In the genomic region with DNA sequence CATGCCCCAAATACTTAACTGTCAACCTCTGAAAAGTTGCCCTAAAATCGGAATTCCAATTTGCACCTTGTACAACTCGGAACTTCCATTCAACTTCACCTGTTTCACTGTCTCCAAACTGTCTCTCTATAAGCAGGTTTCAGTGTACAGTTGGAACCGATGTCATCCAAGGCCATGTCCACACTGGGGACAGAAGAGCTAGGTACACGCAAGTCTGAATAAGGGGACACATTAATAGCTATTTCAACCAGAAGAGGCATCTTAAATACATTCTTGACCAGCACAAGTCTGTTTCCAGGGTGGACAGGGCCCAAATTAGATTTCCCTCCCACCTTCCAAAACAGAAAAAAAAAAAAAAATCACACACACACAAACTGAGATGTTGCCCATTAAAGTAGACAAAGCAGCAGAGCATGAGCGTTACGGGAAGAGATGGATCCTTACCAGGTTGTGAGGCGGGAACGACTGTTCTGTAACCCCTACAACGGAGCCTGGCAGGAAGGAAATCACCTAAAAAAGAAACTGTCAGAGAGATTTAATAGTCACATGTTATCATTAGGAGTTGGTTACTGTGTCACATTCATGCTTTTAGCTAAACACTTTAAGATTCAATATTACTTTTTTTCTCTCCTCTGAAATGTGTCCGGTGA, we compare ENCODE assay signal across 9 cellular contexts. TPM values are rescaled to one million over a fixed set of nuclear protein-coding genes. Genes with fewer than 3 reads are reported as not detected.
DNase-seq lines count a peak whose midpoint lies in the region; ATAC-seq, FAIRE-seq and TF ChIP-seq lines count a peak whose summit lies in the region.
"Had no signal": no experiment of that assay in that cellular context is flagged by ENCODE, and none has a peak within 500 bp of the region (broad histone marks: within the 10 kb centered on the region; RNA-seq: fewer than 3 reads in every experiment).

No MANE protein-coding gene starts in this region.

- TF ChIP-seq CTCF in KMS-11 (conservative IDR thresholded peaks at IDR 0.05; ENCODE audit: low read depth, low read length): no peak
- no peak for TF ChIP-seq CTCF in bronchial epithelial cell (IDR thresholded peaks at IDR 0.05; ENCODE audit: insufficient read depth, low read length, severe bottlenecking)
- TF ChIP-seq CTCF in mucosa of descending colon (IDR thresholded peaks at IDR 0.05): no peak

- intact Hi-C loops in mucosa of descending colon (cut with DNase I, micrococcal nuclease): no loop called here

- H3K4me1 ChIP-seq in CD8-positive, alpha-beta memory T cell (ENCODE audit: insufficient read depth, low read length): peaks cover 45% of the 10 kb centered on the region
- H3K4me1 ChIP-seq in KMS-11 (ENCODE audit: low read depth, poor library complexity, severe bottlenecking) (peaks cover 42% of the 10 kb centered on the region), mucosa of descending colon (ENCODE audit: low read depth) (peaks cover 42% of the 10 kb centered on the region)

- ATAC-seq in mucosa of descending colon (no peak), HG03280 (IDR thresholded peaks at IDR 0.05; ENCODE audit: unreplicated experiment) (no peak), GM21737 (IDR thresholded peaks at IDR 0.05; ENCODE audit: unreplicated experiment) (no peak)

- peak overlapping the region; percentile 97 to 100 (median 99) for H3K4me3 Mint-ChIP-seq in CD8-positive, alpha-beta memory T cell

- peak overlapping the region; percentile 97 for H3K4me2 ChIP-seq in KMS-11

- no peaks in the 10 kb centered on the region for H3K9me3 ChIP-seq in CD8-positive, alpha-beta memory T cell (ENCODE audit: low read length)
- no peaks in the 10 kb centered on the region for H3K9me3 ChIP-seq in mucosa of descending colon

- no peak overlapping the region for H2AFZ ChIP-seq in KMS-11 (ENCODE audit: low read depth)

- H3K4me1 Mint-ChIP-seq in CD8-positive, alpha-beta memory T cell: peaks cover 52 to 67% (median 66%) of the 10 kb centered on the region in 3 donors

- peak overlapping the region; percentile 98 for H3K27ac ChIP-seq in CD8-positive, alpha-beta memory T cell (ENCODE audit: low read depth, low read length)
- H3K27ac ChIP-seq in KMS-11: peak overlapping the region; percentile 98

- H4K20me1 ChIP-seq in KMS-11 (ENCODE audit: insufficient read depth): peaks cover 25% of the 10 kb centered on the region

- no peak for FAIRE-seq in bronchial epithelial cell (lab: Jason Lieb, UNC)

- H3K27me3 Mint-ChIP-seq in CD8-positive, alpha-beta memory T cell: peaks cover 0 to 3% of the 10 kb centered on the region in 2 donors

- no peaks in the 10 kb centered on the region for H3K9me3 Mint-ChIP-seq in CD8-positive, alpha-beta memory T cell

- peak overlapping the region; percentile 92 for H3K4me3 ChIP-seq in CD8-positive, alpha-beta memory T cell (ENCODE audit: low read length)
- H3K4me3 ChIP-seq in KMS-11 (IDR thresholded peaks at IDR 0.05; ENCODE audit: insufficient read depth, low read depth, low read length) (no peak overlapping the region), bronchial epithelial cell (ENCODE audit: low read depth, low read length) (peak overlapping the region; percentile 94), mucosa of descending colon (peak overlapping the region; percentile 56)

- peak overlapping the region; percentile 99; the same call in 1 of the 2 replicates for H3K9ac ChIP-seq in KMS-11

- peak in 1 of 5 donors; percentile 35 for DNase-seq in CD8-positive, alpha-beta memory T cell
- DNase-seq in bronchial epithelial cell (ENCODE audit: low read depth): no peak
- no peak for DNase-seq in mucosa of descending colon
- no peak for DNase-seq in GM03348 (ENCODE audit: low spot score)
- no peak for DNase-seq in iPS-NIHi7 (ENCODE audit: extremely low spot score)

- CTCF ChIA-PET in CD8-positive, alpha-beta memory T cell (lab: Charles Lee): interaction anchor here (0.8 to 3.5 kb wide), 9 partner anchors 9 to 162 kb away, joined by 3 to 10 read pairs (median 5); partner anchors contain the start of genes DLG2, TMEM126A and TMEM126B

- peak overlapping the region; percentile 97 to 100 (median 100) for H3K27ac Mint-ChIP-seq in CD8-positive, alpha-beta memory T cell

- no peaks in the 10 kb centered on the region for H3K27me3 ChIP-seq in CD8-positive, alpha-beta memory T cell (ENCODE audit: insufficient read depth, low read length, poor library complexity, severe bottlenecking)
- no peaks in the 10 kb centered on the region for H3K27me3 ChIP-seq in KMS-11 (ENCODE audit: insufficient read depth, low read depth)
- H3K27me3 ChIP-seq in bronchial epithelial cell (ENCODE audit: control insufficient read depth, insufficient read depth, low read length): no peaks in the 10 kb centered on the region

- POLR2A ChIA-PET in CD8-positive, alpha-beta memory T cell (lab: Charles Lee): interaction anchor here (0.5 to 7.1 kb wide), 6 partner anchors 11 to 634 kb away, joined by 4 to 73 read pairs (median 10); partner anchors contain the start of genes CCDC83, DLG2, TMEM126A and TMEM126B

- peaks cover 12% of the 10 kb centered on the region for H3K36me3 ChIP-seq in CD8-positive, alpha-beta memory T cell (ENCODE audit: insufficient read depth, low read length)
- H3K36me3 ChIP-seq in KMS-11 (ENCODE audit: insufficient read depth) (peaks cover 8% of the 10 kb centered on the region; the same call in 1 of the 2 replicates), bronchial epithelial cell (ENCODE audit: control insufficient read depth, insufficient read depth, low read length) (peaks cover 1% of the 10 kb centered on the region), mucosa of descending colon (ENCODE audit: low read depth) (no peaks in the 10 kb centered on the region)

- peaks cover 0 to 55% (median 6%) of the 10 kb centered on the region in 3 donors for H3K36me3 Mint-ChIP-seq in CD8-positive, alpha-beta memory T cell

- H3K79me2 ChIP-seq in KMS-11 (ENCODE audit: insufficient read depth, low read depth): peaks cover 67% of the 10 kb centered on the region

RNA-seq across cellular contexts. Expression of gene CREBZF, which starts 1.7 kb away (rescaled TPM):
- 10 to 100 TPM; 45.0 to 45.1 TPM for total RNA-seq in CD8-positive, alpha-beta memory T cell
- polyA plus RNA-seq in CD8-positive, alpha-beta memory T cell: 14.7 TPM
- total RNA-seq in bronchial epithelial cell (45.2 and 57.7 TPM in 2 replicates), mucosa of descending colon (10 to 100 TPM; 37.6 to 45.6 (median 40.7) TPM)

RNA-seq across cellular contexts. Expression of gene TMEM126A, which starts 15.4 kb away (rescaled TPM):
- total RNA-seq in CD8-positive, alpha-beta memory T cell: 10 to 100 TPM; 70.0 to 73.0 TPM
- 72.3 TPM for polyA plus RNA-seq in CD8-positive, alpha-beta memory T cell
- 38.0 and 40.8 TPM in 2 replicates for total RNA-seq in bronchial epithelial cell
- total RNA-seq in mucosa of descending colon: 10 to 100 TPM; 18.8 to 25.8 (median 19.4) TPM

RNA-seq across cellular contexts. Expression of gene CCDC89, which starts 22.8 kb away (rescaled TPM):
- total RNA-seq in CD8-positive, alpha-beta memory T cell: under 1 TPM; 0.20 to 0.22 TPM
- not detected for polyA plus RNA-seq in CD8-positive, alpha-beta memory T cell
- total RNA-seq in bronchial epithelial cell (0.13 TPM in 1 of 2 replicates, not detected in the other), mucosa of descending colon (1 to 10 TPM; 4.1 to 6.4 (median 4.1) TPM)
- total RNA-seq: RPMI7951 had no signal

RNA-seq across cellular contexts. Expression of gene TMEM126B, which starts 34.8 kb away (rescaled TPM):
- total RNA-seq in CD8-positive, alpha-beta memory T cell: 10 to 100 TPM; 48.3 to 52.0 TPM
- polyA plus RNA-seq in CD8-positive, alpha-beta memory T cell: 58.1 TPM
- total RNA-seq in bronchial epithelial cell: 50.6 and 73.5 TPM in 2 replicates
- 10 to 100 TPM; 35.3 to 44.1 (median 38.7) TPM for total RNA-seq in mucosa of descending colon

RNA-seq across cellular contexts. Expression of gene DLG2, which starts 36.1 kb away (rescaled TPM):
- total RNA-seq in CD8-positive, alpha-beta memory T cell: 1 to 10 TPM; 1.3 to 1.5 TPM
- 0.81 TPM for polyA plus RNA-seq in CD8-positive, alpha-beta memory T cell
- 0.26 and 1.0 TPM in 2 replicates for total RNA-seq in bronchial epithelial cell
- 10 to 100 TPM in 1 of 3 donors, 1 to 10 TPM in 2; 2.1 to 11.1 (median 2.4) TPM for total RNA-seq in mucosa of descending colon
